Comparison of ENCODE assay signal across 8 cellular contexts in the genomic region with DNA sequence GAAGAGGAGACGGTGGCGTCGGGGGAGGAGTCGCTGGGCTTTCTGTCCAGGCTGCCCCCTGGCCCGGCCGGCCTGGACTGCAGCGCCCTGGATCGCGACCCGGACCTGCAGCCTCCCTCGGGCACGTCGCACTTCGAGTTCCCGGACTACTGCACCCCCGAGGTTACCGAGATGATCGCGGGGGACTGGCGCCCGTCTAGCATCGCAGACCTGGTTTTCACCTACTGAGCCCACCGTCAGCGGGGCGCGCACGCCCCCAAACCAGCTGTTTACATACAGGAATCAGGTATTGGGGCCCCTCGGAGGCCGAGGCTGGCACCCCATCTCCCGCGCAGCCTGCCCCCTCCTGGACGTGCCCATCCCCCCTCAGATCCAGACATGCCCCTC. TPM values are rescaled to one million over a fixed set of nuclear protein-coding genes. Genes with fewer than 3 reads are reported as not detected.
DNase-seq lines count a peak whose midpoint lies in the region; ATAC-seq and TF ChIP-seq lines count a peak whose summit lies in the region.

No MANE protein-coding gene starts in this region.

- H3K9me3 Mint-ChIP-seq in T-helper 2 cell treated with Interferon-gamma antibody and Interleukin-4, amounts not matched to agents 5 μg/mL and 100 μg/mL, for 36 hours = no peaks in the 10 kb centered on the region

- peak overlapping the region; percentile 76 for H3K4me2 ChIP-seq in parathyroid adenoma (ENCODE audit: low read length)

- H3K79me2 ChIP-seq in parathyroid adenoma = no peaks in the 10 kb centered on the region

- peak overlapping the region; percentile 77 for H3K27ac Mint-ChIP-seq in T-helper 2 cell treated with Interferon-gamma antibody and Interleukin-4, amounts not matched to agents 5 μg/mL and 100 μg/mL, for 36 hours

- H3K9ac ChIP-seq in parathyroid adenoma = no peak overlapping the region

- H3K36me3 Mint-ChIP-seq in T-helper 2 cell treated with Interferon-gamma antibody and Interleukin-4, amounts not matched to agents 5 μg/mL and 100 μg/mL, for 36 hours (ENCODE audit: low read depth) = peaks cover 1% of the 10 kb centered on the region

- peak overlapping the region; percentile 79 for H3K27ac ChIP-seq in parathyroid adenoma

- H3K27me3 Mint-ChIP-seq in T-helper 2 cell treated with Interferon-gamma antibody and Interleukin-4, amounts not matched to agents 5 μg/mL and 100 μg/mL, for 36 hours (ENCODE audit: low read depth) = no peaks in the 10 kb centered on the region

- ATAC-seq in HG02759 (IDR thresholded peaks at IDR 0.05; ENCODE audit: unreplicated experiment) (no peak), HG02870 (IDR thresholded peaks at IDR 0.05; ENCODE audit: unreplicated experiment) (no peak)

- H3K4me3 Mint-ChIP-seq in T-helper 2 cell treated with Interferon-gamma antibody and Interleukin-4, amounts not matched to agents 5 μg/mL and 100 μg/mL, for 36 hours = peak overlapping the region; percentile 81

- peaks cover 14% of the 10 kb centered on the region for H3K4me1 ChIP-seq in parathyroid adenoma

- peak; percentile 15 for DNase-seq in activated naive CD4-positive, alpha-beta T cell treated with Interleukin-2 at 50 U/mL for 16 hours
- no peak for DNase-seq in activated naive CD4-positive, alpha-beta T cell treated with anti-CD3 and anti-CD28 coated beads, Interleukin-2, amount 50 U/mL, for 16 hours
- peak; percentile 25 for DNase-seq in T-helper 2 cell treated with Interferon-gamma antibody and Interleukin-4, amounts not matched to agents 5 μg/mL and 100 μg/mL, for 36 hours (ENCODE audit: low spot score)
- DNase-seq in fibroblast of the aortic adventitia (ENCODE audit: low read depth) (no peak), NCI-H2171 treated with DMSO at 0.1 percent for 48 hours (lab: John Stamatoyannopoulos, UW) (no peak)

- no peaks in the 10 kb centered on the region for H3K36me3 ChIP-seq in parathyroid adenoma (ENCODE audit: control insufficient read depth, insufficient read depth, low read length)

- TF ChIP-seq CTCF in fibroblast of the aortic adventitia (IDR thresholded peaks at IDR 0.05; ENCODE audit: insufficient read depth, low read length) = no peak
- TF ChIP-seq CTCF in parathyroid adenoma (IDR thresholded peaks at IDR 0.05) = no peak

- no peaks in the 10 kb centered on the region for H3K9me3 ChIP-seq in parathyroid adenoma (ENCODE audit: control insufficient read depth, low read length)

- peak overlapping the region; percentile 66 for H2AFZ ChIP-seq in parathyroid adenoma

- H3K4me3 ChIP-seq in fibroblast of the aortic adventitia (ENCODE audit: low read depth, low read length) (peak overlapping the region; percentile 90), parathyroid adenoma (ENCODE audit: low read depth, low read length) (peak overlapping the region; percentile 83)

- peaks cover 22% of the 10 kb centered on the region for H3K4me1 Mint-ChIP-seq in T-helper 2 cell treated with Interferon-gamma antibody and Interleukin-4, amounts not matched to agents 5 μg/mL and 100 μg/mL, for 36 hours (ENCODE audit: low read depth)

- no peaks in the 10 kb centered on the region for H3K27me3 ChIP-seq in parathyroid adenoma (ENCODE audit: control insufficient read depth, insufficient read depth, low read length)

RNA-seq across cellular contexts. Expression of a gene that starts 1.3 kb away (rescaled TPM):
- 7.7 and 15.9 TPM in 2 replicates for total RNA-seq in fibroblast of the aortic adventitia (ENCODE audit: low replicate concordance)

RNA-seq across cellular contexts. Expression of a gene that starts 20.3 kb away (rescaled TPM):
- total RNA-seq in fibroblast of the aortic adventitia (ENCODE audit: low replicate concordance) = 34.2 and 50.9 TPM in 2 replicates

RNA-seq across cellular contexts. Expression of a gene that starts 29.3 kb away (rescaled TPM):
- total RNA-seq in fibroblast of the aortic adventitia (ENCODE audit: low replicate concordance) = 11.6 and 16.2 TPM in 2 replicates

RNA-seq across cellular contexts. Expression of a gene that starts 36.1 kb away (rescaled TPM):
- total RNA-seq in fibroblast of the aortic adventitia (ENCODE audit: low replicate concordance) = 0.98 and 2.4 TPM in 2 replicates

RNA-seq across cellular contexts. Expression of a gene that starts 53.9 kb away (rescaled TPM):
- 71.0 and 72.8 TPM in 2 replicates for total RNA-seq in fibroblast of the aortic adventitia (ENCODE audit: low replicate concordance)

Comparison
In these comparisons a context has a peak if more than half of its experiments do, and no peak if none do; other contexts are left out.
1. DNase-seq: peak in activated naive CD4-positive, alpha-beta T cell treated with Interleukin-2 at 50 U/mL for 16 hours (single experiment) and T-helper 2 cell treated with Interferon-gamma antibody and Interleukin-4, amounts not matched to agents 5 μg/mL and 100 μg/mL, for 36 hours (single experiment); none in activated naive CD4-positive, alpha-beta T cell treated with anti-CD3 and anti-CD28 coated beads, Interleukin-2, amount 50 U/mL, for 16 hours (single experiment), fibroblast of the aortic adventitia (single experiment) and NCI-H2171 treated with DMSO at 0.1 percent for 48 hours (single experiment).